17 cellular contexts compared by ENCODE assay signal in the genomic region with DNA sequence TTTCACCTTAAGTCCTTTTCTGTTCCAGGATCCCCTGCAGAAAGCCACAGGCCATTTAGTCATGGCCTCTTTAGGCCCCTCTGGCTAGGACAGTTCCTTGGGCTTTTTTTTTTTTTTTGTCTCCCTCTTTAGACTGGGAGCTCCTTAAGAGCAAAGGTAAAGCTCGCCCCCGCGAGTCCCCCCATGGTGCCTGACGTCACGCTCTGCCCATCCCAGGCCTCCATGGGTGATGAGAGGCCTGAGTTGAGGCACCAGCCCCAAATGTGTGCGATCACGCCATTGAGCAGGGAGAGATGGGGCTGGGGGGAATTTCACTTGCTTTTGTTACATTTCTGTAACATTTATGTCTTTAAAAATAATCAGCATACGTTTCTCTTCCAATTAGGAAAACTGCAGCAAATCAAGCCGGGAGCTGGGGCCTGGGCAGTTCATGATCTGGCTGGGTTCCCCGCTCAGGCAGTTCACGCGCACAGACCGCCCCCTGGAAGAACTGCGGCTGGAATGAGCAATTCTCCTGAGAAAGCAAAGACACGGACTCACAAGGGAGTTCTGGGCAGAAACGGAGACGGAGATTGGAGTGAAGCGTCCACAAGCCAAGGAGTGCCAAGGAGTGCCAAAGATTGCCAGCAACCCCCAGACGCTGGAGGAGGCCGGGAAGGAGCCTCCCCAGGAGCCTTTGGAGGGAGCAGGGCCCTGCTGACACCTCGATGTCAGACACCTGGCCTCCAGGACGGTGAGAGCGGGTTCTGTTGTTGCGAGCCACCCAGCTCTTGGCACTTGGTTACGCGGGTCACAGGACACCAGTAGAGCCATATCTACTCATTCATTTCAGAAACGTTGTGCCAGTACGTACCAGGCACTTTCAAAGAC.
DNase-seq lines count a peak whose midpoint lies in the region; ATAC-seq and TF ChIP-seq lines count a peak whose summit lies in the region.
"Had no signal": no experiment of that assay in that cellular context is flagged by ENCODE, and none has a peak within 500 bp of the region (broad histone marks: within the 10 kb centered on the region; RNA-seq: fewer than 3 reads in every experiment).

No MANE protein-coding gene starts in this region.

- H2AFZ ChIP-seq in GM23338: no peak overlapping the region

- H3K27ac Mint-ChIP-seq in GM23338 (no peak overlapping the region), chondrocyte (ENCODE audit: unreplicated experiment) (no peak overlapping the region)
- H3K27ac Mint-ChIP-seq: HFFc6 had no signal

- H3F3A ChIP-seq in GM23338 (replicated peaks; ENCODE audit: low read depth): no peaks in the 10 kb centered on the region

- TF ChIP-seq CTCF in GM23338 (conservative IDR thresholded peaks at IDR 0.05; ENCODE audit: low read depth in 2 of 2) (peak in 1 of 2 experiments; percentile 33; a peak in 2 of 4 replicates), chondrocyte (IDR thresholded peaks at IDR 0.05) (no peak)

- H4K20me1 ChIP-seq in GM23338 (replicated peaks; ENCODE audit: insufficient read depth): no peaks in the 10 kb centered on the region
- H4K20me1 ChIP-seq: BLaER1 had no signal

- H3K4me1 Mint-ChIP-seq in GM23338 (peaks cover 5% of the 10 kb centered on the region; the same call in 2 of the 3 replicates), chondrocyte (ENCODE audit: low read depth) (no peaks in the 10 kb centered on the region)
- H3K4me1 Mint-ChIP-seq: CD8-positive, alpha-beta memory T cell had no signal

- H3K27me3 ChIP-seq in GM23338 (ENCODE audit: insufficient read depth): no peaks in the 10 kb centered on the region
- H3K27me3 ChIP-seq: BLaER1 had no signal

- no peaks in the 10 kb centered on the region for H3K4me1 ChIP-seq in GM23338 (ENCODE audit: insufficient read depth)
- H3K4me1 ChIP-seq: Caco-2 had no signal

- no peak overlapping the region for H3K4me2 ChIP-seq in GM23338

- no peaks in the 10 kb centered on the region; the same call in 2 of the 3 replicates for H3K36me3 Mint-ChIP-seq in GM23338 (ENCODE audit: low read depth)
- peaks cover 7% of the 10 kb centered on the region for H3K36me3 Mint-ChIP-seq in chondrocyte (ENCODE audit: low read depth)

- H3K9me3 Mint-ChIP-seq in GM23338 (peaks cover 5% of the 10 kb centered on the region; the same call in 1 of the 3 replicates), chondrocyte (ENCODE audit: low read depth) (peaks cover 6% of the 10 kb centered on the region)
- H3K9me3 Mint-ChIP-seq: CD8-positive, alpha-beta memory T cell; HFFc6 had no signal

- no peaks in the 10 kb centered on the region for H3K36me3 ChIP-seq in GM23338 (ENCODE audit: insufficient read depth)

- peak; percentile 34 for DNase-seq in activated effector memory CD4-positive, alpha-beta T cell treated with anti-CD3 and anti-CD28 coated beads, Interleukin-2, amount 50 U/mL, for 16 hours
- DNase-seq in activated effector memory CD4-positive, alpha-beta T cell treated with Interleukin-2 at 50 U/mL for 16 hours: no peak
- DNase-seq in GM23338 (ENCODE audit: low spot score): no peak
- DNase-seq in chondrocyte (ENCODE audit: low spot score): peak; percentile 65
- peak; percentile 48 for DNase-seq in sciatic nerve (ENCODE audit: low spot score)
- DNase-seq in HK-2 (ENCODE audit: unreplicated experiment): no peak
- DNase-seq: 8988T; AML-193; Caco-2; CD8-positive, alpha-beta memory T cell; DND-41; GDM1; HCEC 1CT; HFFc6 had no signal

- H3K4me3 Mint-ChIP-seq in GM23338 (no peak overlapping the region), chondrocyte (ENCODE audit: unreplicated experiment) (no peak overlapping the region)
- H3K4me3 Mint-ChIP-seq: CD8-positive, alpha-beta memory T cell; HFFc6 had no signal

- H3K4me3 ChIP-seq in GM23338: no peak overlapping the region
- H3K4me3 ChIP-seq: BLaER1 had no signal

- no peaks in the 10 kb centered on the region for H3K9me2 ChIP-seq in GM23338 (ENCODE audit: insufficient read depth)

- intact Hi-C loops in sciatic nerve (cut with DNase I): no loop called here

- H3K27ac ChIP-seq in GM23338 (ENCODE audit: low read depth): no peak overlapping the region
- H3K27ac ChIP-seq: BLaER1, HL-60 had no signal

- ATAC-seq in GM23338: peak; percentile 18; the same call in 2 of the 3 replicates
- no peak for ATAC-seq in sciatic nerve
- ATAC-seq in GM18909 (IDR thresholded peaks at IDR 0.05; ENCODE audit: poor library complexity, unreplicated experiment): no peak

- H3K27me3 Mint-ChIP-seq in GM23338 (ENCODE audit: insufficient read depth, low read depth, poor library complexity) (peaks cover 8% of the 10 kb centered on the region), chondrocyte (ENCODE audit: low read depth) (no peaks in the 10 kb centered on the region)

- H3K79me2 ChIP-seq in GM23338 (replicated peaks; ENCODE audit: insufficient read depth): no peaks in the 10 kb centered on the region

TF ChIP-seq in GM23338, 12 proteins besides CTCF, POLR2A, EP300 and RAD21 (continues in another document):
- TF ChIP-seq NANOG (IDR thresholded peaks at IDR 0.05; ENCODE audit: borderline replicate concordance) (no peak), STAT1 (IDR thresholded peaks at IDR 0.05; ENCODE audit: unreplicated experiment) (no peak), ZNF114 (CRISPR knock-in tag; IDR thresholded peaks at IDR 0.05) (no peak), JUNB (IDR thresholded peaks at IDR 0.05; ENCODE audit: unreplicated experiment) (no peak), EZH2 (IDR thresholded peaks at IDR 0.05; ENCODE audit: low read depth, unreplicated experiment) (no peak), ZNF331 (CRISPR knock-in tag; IDR thresholded peaks at IDR 0.05; ENCODE audit: low read depth) (no peak), EZH2phosphoT487 (IDR thresholded peaks at IDR 0.05; ENCODE audit: unreplicated experiment) (no peak)
- TF ChIP-seq, protein P1, sequence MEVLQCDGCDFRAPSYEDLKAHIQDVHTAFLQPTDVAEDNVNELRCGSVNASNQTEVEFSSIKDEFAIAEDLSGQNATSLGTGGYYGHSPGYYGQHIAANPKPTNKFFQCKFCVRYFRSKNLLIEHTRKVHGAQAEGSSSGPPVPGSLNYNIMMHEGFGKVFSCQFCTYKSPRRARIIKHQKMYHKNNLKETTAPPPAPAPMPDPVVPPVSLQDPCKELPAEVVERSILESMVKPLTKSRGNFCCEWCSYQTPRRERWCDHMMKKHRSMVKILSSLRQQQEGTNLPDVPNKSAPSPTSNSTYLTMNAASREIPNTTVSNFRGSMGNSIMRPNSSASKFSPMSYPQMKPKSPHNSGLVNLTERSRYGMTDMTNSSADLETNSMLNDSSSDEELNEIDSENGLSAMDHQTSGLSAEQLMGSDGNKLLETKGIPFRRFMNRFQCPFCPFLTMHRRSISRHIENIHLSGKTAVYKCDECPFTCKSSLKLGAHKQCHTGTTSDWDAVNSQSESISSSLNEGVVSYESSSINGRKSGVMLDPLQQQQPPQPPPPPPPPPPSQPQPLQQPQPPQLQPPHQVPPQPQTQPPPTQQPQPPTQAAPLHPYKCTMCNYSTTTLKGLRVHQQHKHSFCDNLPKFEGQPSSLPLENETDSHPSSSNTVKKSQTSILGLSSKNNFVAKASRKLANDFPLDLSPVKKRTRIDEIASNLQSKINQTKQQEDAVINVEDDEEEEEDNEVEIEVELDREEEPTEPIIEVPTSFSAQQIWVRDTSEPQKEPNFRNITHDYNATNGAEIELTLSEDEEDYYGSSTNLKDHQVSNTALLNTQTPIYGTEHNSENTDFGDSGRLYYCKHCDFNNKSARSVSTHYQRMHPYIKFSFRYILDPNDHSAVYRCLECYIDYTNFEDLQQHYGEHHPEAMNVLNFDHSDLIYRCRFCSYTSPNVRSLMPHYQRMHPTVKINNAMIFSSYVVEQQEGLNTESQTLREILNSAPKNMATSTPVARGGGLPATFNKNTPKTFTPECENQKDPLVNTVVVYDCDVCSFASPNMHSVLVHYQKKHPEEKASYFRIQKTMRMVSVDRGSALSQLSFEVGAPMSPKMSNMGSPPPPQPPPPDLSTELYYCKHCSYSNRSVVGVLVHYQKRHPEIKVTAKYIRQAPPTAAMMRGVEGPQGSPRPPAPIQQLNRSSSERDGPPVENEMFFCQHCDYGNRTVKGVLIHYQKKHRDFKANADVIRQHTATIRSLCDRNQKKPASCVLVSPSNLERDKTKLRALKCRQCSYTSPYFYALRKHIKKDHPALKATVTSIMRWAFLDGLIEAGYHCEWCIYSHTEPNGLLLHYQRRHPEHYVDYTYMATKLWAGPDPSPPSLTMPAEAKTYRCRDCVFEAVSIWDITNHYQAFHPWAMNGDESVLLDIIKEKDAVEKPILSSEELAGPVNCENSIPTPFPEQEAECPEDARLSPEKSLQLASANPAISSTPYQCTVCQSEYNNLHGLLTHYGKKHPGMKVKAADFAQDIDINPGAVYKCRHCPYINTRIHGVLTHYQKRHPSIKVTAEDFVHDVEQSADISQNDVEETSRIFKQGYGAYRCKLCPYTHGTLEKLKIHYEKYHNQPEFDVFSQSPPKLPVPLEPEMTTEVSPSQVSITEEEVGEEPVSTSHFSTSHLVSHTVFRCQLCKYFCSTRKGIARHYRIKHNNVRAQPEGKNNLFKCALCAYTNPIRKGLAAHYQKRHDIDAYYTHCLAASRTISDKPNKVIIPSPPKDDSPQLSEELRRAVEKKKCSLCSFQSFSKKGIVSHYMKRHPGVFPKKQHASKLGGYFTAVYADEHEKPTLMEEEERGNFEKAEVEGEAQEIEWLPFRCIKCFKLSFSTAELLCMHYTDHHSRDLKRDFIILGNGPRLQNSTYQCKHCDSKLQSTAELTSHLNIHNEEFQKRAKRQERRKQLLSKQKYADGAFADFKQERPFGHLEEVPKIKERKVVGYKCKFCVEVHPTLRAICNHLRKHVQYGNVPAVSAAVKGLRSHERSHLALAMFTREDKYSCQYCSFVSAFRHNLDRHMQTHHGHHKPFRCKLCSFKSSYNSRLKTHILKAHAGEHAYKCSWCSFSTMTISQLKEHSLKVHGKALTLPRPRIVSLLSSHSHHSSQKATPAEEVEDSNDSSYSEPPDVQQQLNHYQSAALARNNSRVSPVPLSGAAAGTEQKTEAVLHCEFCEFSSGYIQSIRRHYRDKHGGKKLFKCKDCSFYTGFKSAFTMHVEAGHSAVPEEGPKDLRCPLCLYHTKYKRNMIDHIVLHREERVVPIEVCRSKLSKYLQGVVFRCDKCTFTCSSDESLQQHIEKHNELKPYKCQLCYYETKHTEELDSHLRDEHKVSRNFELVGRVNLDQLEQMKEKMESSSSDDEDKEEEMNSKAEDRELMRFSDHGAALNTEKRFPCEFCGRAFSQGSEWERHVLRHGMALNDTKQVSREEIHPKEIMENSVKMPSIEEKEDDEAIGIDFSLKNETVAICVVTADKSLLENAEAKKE (CRISPR knock-in tag; IDR thresholded peaks at IDR 0.05): no peak
- TF ChIP-seq, protein P2, sequence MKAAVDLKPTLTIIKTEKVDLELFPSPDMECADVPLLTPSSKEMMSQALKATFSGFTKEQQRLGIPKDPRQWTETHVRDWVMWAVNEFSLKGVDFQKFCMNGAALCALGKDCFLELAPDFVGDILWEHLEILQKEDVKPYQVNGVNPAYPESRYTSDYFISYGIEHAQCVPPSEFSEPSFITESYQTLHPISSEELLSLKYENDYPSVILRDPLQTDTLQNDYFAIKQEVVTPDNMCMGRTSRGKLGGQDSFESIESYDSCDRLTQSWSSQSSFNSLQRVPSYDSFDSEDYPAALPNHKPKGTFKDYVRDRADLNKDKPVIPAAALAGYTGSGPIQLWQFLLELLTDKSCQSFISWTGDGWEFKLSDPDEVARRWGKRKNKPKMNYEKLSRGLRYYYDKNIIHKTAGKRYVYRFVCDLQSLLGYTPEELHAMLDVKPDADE (IDR thresholded peaks at IDR 0.05): no peak

Comparison
In these comparisons a context has a peak if more than half of its experiments do, and no peak if none do; other contexts are left out.
1. DNase-seq: peak in activated effector memory CD4-positive, alpha-beta T cell treated with anti-CD3 and anti-CD28 coated beads, Interleukin-2, amount 50 U/mL, for 16 hours (single experiment), chondrocyte (single experiment) and sciatic nerve (single experiment); none in activated effector memory CD4-positive, alpha-beta T cell treated with Interleukin-2 at 50 U/mL for 16 hours (single experiment), GM23338 (single experiment) and HK-2 (single experiment).